ENCODE assay signal across 15 cellular contexts in the genomic region with DNA sequence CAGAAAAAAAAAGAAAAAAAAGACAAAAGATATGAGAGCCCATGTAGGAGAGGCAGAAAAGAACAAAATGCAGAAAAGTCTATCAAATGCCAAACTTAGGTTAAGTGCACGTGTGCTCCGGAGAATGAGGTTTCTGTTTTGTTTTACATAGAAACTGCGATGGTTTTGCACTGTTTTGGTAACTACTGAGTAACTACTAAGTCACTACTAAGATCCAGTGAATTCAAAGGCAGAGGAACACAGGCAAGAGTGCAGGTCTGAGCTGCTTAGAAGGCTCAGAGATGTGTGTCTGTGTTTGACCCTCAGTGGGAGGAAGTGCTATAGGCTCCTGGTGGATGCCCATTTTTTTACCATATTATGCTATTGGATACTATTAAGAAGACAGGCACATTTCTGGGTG.
A peak's percentile ranks its signal among the peaks of the same experiment; 100 is the strongest.
DNase-seq lines count a peak whose midpoint lies in the region; ATAC-seq and TF ChIP-seq lines count a peak whose summit lies in the region.
"Had no signal": no experiment of that assay in that cellular context is flagged by ENCODE, and none has a peak within 500 bp of the region (broad histone marks: within the 10 kb centered on the region; RNA-seq: fewer than 3 reads in every experiment).

No MANE protein-coding gene starts in this region.

- ATAC-seq in GM18870 (IDR thresholded peaks at IDR 0.05; ENCODE audit: unreplicated experiment) (peak; percentile 50), GM21515 (IDR thresholded peaks at IDR 0.05; ENCODE audit: unreplicated experiment) (no peak), left lobe of liver (no peak)

- peak overlapping the region; percentile 79 for H2AFZ ChIP-seq in osteoblast (ENCODE audit: low read length)

- no peaks in the 10 kb centered on the region for H3K27me3 ChIP-seq in osteoblast (ENCODE audit: insufficient read depth, low read length)
- H3K27me3 ChIP-seq: ovary had no signal

- H3K4me3 ChIP-seq in epithelial cell of proximal tubule (ENCODE audit: low read depth, low read length), result peak overlapping the region; percentile 6
- peak overlapping the region; percentile 62 for H3K4me3 ChIP-seq in osteoblast (ENCODE audit: insufficient read depth, low read length)
- H3K4me3 ChIP-seq: ovary had no signal

- peak overlapping the region; percentile 74 for H3K27ac ChIP-seq in osteoblast (ENCODE audit: low read depth, low read length)
- H3K27ac ChIP-seq: KMS-11 had no signal

- no peaks in the 10 kb centered on the region for H3K9me3 ChIP-seq in osteoblast (ENCODE audit: low read depth, low read length)
- H3K9me3 ChIP-seq: ovary had no signal

- peaks cover 37% of the 10 kb centered on the region for H3K4me1 ChIP-seq in osteoblast (ENCODE audit: insufficient read depth, low read length)

- no peaks in the 10 kb centered on the region for H4K20me1 ChIP-seq in osteoblast (ENCODE audit: insufficient read depth, low read length)

- no peaks in the 10 kb centered on the region for H3K79me2 ChIP-seq in osteoblast (ENCODE audit: insufficient read depth, low read length)

- TF ChIP-seq CTCF in epithelial cell of proximal tubule (conservative IDR thresholded peaks at IDR 0.05; ENCODE audit: low read depth, low read length) (no peak), osteoblast (IDR thresholded peaks at IDR 0.05; ENCODE audit: extremely low read depth, low read depth, low read length) (no peak)

- DNase-seq in MV-4-11 (lab: John Stamatoyannopoulos, UW) (peak; percentile 12), epithelial cell of proximal tubule (ENCODE audit: low read depth) (no peak), osteoblast (ENCODE audit: insufficient read length, low spot score, missing footprints) (peak; percentile 55), pons (ENCODE audit: low spot score) (no peak), NCI-H510A treated with DMSO at 0.1 percent for 48 hours (lab: John Stamatoyannopoulos, UW) (no peak), left lobe of liver (ENCODE audit: low spot score) (no peak)
- DNase-seq: activated CD4-positive, alpha-beta T cell treated with anti-CD3 and anti-CD28 coated beads, Interleukin-2, amount 10 ng/mL, durations not matched to agents 7 days and 5 days; activated effector memory CD4-positive, alpha-beta T cell treated with Interleukin-2 at 50 U/mL for 16 hours; cerebellar nuclear complex; NCI-H2081; stimulated activated CD4-positive, alpha-beta T cell treated with anti-CD3 and anti-CD28 coated beads, Interleukin-2, amount 100 ng/mL, for 48 hours had no signal

- no peaks in the 10 kb centered on the region for H3K36me3 ChIP-seq in osteoblast (ENCODE audit: insufficient read depth, low read length)
- H3K36me3 ChIP-seq: ovary had no signal

- peak overlapping the region; percentile 85 for H3K4me2 ChIP-seq in osteoblast (ENCODE audit: insufficient read depth, low read length)
- H3K4me2 ChIP-seq: KMS-11 had no signal

Comparison
In these comparisons a context has a peak if more than half of its experiments do, and no peak if none do; other contexts are left out.
1. DNase-seq: peak in MV-4-11 (single experiment) and osteoblast (single experiment); none in epithelial cell of proximal tubule (single experiment), pons (single experiment), NCI-H510A treated with DMSO at 0.1 percent for 48 hours (single experiment) and left lobe of liver (single experiment).